In the genomic region with DNA sequence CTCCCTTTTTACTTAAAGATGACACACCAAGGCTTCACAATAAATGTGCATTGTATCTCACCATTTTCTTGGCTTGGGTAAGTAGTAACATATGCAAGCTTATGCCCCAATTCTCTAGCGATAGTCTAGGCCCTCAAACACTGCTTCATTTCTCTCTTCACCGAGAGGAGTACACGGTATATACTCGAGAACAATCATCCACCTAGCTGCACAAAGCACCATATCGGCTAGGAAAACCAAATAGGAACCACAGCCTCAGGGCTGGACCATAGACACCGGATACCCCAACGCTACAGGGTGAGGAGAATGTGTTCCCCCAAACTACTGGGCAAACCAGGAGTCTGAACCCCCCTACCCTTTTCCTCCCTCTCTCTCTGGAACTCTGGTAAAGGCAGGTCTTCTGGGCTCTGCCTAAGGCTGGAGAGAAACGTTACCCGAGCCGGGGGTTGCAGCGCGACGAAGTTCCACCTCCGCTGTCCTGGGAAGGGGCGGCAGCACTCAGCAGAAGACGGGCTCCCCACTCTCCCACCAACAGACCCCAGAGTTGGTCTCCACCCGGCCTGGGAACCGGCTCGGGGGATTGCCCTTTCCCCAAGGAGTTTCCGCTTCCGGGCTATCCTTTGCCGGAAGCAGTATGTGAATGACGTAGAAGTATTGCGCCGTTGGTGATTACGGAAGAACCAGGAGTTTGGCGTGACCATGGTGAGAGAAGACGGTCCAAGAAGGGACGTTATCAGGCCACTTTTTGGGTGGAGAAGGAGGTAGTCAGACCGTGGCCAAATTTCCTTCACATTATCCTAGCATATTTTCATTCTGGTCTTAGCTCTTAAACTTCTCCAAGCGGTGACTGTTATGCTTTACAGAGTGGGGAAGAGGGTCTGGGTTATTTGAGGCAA, we compare ENCODE assay signal across 8 cellular contexts. TPM values are rescaled to one million over a fixed set of nuclear protein-coding genes. Genes with fewer than 3 reads are reported as not detected.
DNase-seq lines count a peak whose midpoint lies in the region; ATAC-seq lines count a peak whose summit lies in the region.

A gene with protein sequence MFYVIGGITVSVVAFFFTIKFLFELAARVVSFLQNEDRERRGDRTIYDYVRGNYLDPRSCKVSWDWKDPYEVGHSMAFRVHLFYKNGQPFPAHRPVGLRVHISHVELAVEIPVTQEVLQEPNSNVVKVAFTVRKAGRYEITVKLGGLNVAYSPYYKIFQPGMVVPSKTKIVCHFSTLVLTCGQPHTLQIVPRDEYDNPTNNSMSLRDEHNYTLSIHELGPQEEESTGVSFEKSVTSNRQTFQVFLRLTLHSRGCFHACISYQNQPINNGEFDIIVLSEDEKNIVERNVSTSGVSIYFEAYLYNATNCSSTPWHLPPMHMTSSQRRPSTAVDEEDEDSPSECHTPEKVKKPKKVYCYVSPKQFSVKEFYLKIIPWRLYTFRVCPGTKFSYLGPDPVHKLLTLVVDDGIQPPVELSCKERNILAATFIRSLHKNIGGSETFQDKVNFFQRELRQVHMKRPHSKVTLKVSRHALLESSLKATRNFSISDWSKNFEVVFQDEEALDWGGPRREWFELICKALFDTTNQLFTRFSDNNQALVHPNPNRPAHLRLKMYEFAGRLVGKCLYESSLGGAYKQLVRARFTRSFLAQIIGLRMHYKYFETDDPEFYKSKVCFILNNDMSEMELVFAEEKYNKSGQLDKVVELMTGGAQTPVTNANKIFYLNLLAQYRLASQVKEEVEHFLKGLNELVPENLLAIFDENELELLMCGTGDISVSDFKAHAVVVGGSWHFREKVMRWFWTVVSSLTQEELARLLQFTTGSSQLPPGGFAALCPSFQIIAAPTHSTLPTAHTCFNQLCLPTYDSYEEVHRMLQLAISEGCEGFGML (minus strand): TSS at position 582 of the 896 bp plus-strand sequence. CDS start 27,465 bp downstream, outside the sequence.
TSS of gene FCF1 (plus strand) at position 646 of the 896 bp plus-strand sequence. CDS start at position 700, 54 bp downstream.

- H3K9me3 Mint-ChIP-seq in activated CD4-positive, alpha-beta T cell treated with anti-CD3 and anti-CD28 coated beads, Interleukin-2, amount 10 ng/mL, durations not matched to agents 24 days and 14 days = no peaks in the 10 kb centered on the region
- no peaks in the 10 kb centered on the region for H3K9me3 Mint-ChIP-seq in memory B cell

- H3K36me3 Mint-ChIP-seq in activated CD4-positive, alpha-beta T cell treated with anti-CD3 and anti-CD28 coated beads, Interleukin-2, amount 10 ng/mL, durations not matched to agents 24 days and 14 days (ENCODE audit: low read depth) = peaks cover 21% of the 10 kb centered on the region
- H3K36me3 Mint-ChIP-seq in memory B cell = peaks cover 12% of the 10 kb centered on the region

- H3K4me1 Mint-ChIP-seq in activated CD4-positive, alpha-beta T cell treated with anti-CD3 and anti-CD28 coated beads, Interleukin-2, amount 10 ng/mL, durations not matched to agents 24 days and 14 days = peaks cover 36% of the 10 kb centered on the region
- peaks cover 23% of the 10 kb centered on the region for H3K4me1 Mint-ChIP-seq in memory B cell

- in situ Hi-C loops in ACHN (cut with HindIII; ENCODE audit: low pct_ligation_motif_present, low pct_unique_long_range_greater_than_20kb, low sequenced_read_pairs) = no loop called here

- H3K27me3 Mint-ChIP-seq in activated CD4-positive, alpha-beta T cell treated with anti-CD3 and anti-CD28 coated beads, Interleukin-2, amount 10 ng/mL, durations not matched to agents 24 days and 14 days = no peaks in the 10 kb centered on the region
- H3K27me3 Mint-ChIP-seq in memory B cell = no peaks in the 10 kb centered on the region

- intact Hi-C loops in activated CD4-positive, alpha-beta T cell treated with anti-CD3 and anti-CD28 coated beads, Interleukin-2, amount 10 ng/mL, durations not matched to agents 24 days and 14 days (cut with micrococcal nuclease) = loop anchor here (1.0 to 5.0 kb wide), 4 partner anchors 51 to 170 kb away; partner anchors contain the start of genes DLST, LTBP2 and YLPM1

- H3K4me3 Mint-ChIP-seq in activated CD4-positive, alpha-beta T cell treated with anti-CD3 and anti-CD28 coated beads, Interleukin-2, amount 10 ng/mL, durations not matched to agents 24 days and 14 days = peak within 1 kb of the TSS; percentile 92
- peak within 1 kb of the TSS; percentile 90 for H3K4me3 Mint-ChIP-seq in memory B cell

- DNase-seq in ACHN = peak; percentile 86
- peak; percentile 95 for DNase-seq in GM19240 (ENCODE audit: insufficient read length, low spot score)
- DNase-seq in activated CD4-positive, alpha-beta T cell treated with anti-CD3 and anti-CD28 coated beads, Interleukin-2, amount 10 ng/mL, durations not matched to agents 24 days and 14 days = peak; percentile 96
- DNase-seq in effector CD4-positive, alpha-beta T cell = peak; percentile 76
- DNase-seq in memory B cell (ENCODE audit: low spot score in 2 of 2) = peak; percentile 70 to 72
- peak; percentile 65 for DNase-seq in stimulated activated CD8-positive, alpha-beta memory T cell treated with anti-CD3 and anti-CD28 coated beads, Interleukin-15, amount 100 ng/mL, for 1 hour (ENCODE audit: low read depth)
- no peak for DNase-seq in NK-92 treated with Interleukin-12 subunit alpha and Interleukin-12 subunit beta, amount 100 ng/mL, for 24 hours (lab: John Stamatoyannopoulos, UW)

- peak within 1 kb of the TSS; percentile 89 for H3K27ac Mint-ChIP-seq in activated CD4-positive, alpha-beta T cell treated with anti-CD3 and anti-CD28 coated beads, Interleukin-2, amount 10 ng/mL, durations not matched to agents 24 days and 14 days
- H3K27ac Mint-ChIP-seq in memory B cell = peak within 1 kb of the TSS; percentile 99

- ATAC-seq in HG03520 (IDR thresholded peaks at IDR 0.05; ENCODE audit: unreplicated experiment) = peak; percentile 95
- ATAC-seq in memory B cell (ENCODE audit: low read depth) = peak; percentile 97

RNA-seq across cellular contexts. Expression of the first gene that starts in this region (rescaled TPM):
- total RNA-seq in activated CD4-positive, alpha-beta T cell treated with anti-CD3 and anti-CD28 coated beads, Interleukin-2, amount 10 ng/mL, durations not matched to agents 24 days and 14 days = 43.5 and 45.5 TPM in 2 replicates

RNA-seq across cellular contexts. Expression of gene FCF1, which starts in this region (rescaled TPM):
- total RNA-seq in activated CD4-positive, alpha-beta T cell treated with anti-CD3 and anti-CD28 coated beads, Interleukin-2, amount 10 ng/mL, durations not matched to agents 24 days and 14 days = 64.5 and 68.6 TPM in 2 replicates
